ENCODE assay signal across 2 cellular contexts in genomic region chr1:113802367-113803007, GRCh38.
TF ChIP-seq lines count a peak whose summit lies in the region.

No MANE protein-coding gene starts in this region.

TF ChIP-seq in GM12878, 131 proteins besides CTCF, POLR2A, EP300 and RAD21:
- TF ChIP-seq FOS (IDR thresholded peaks at IDR 0.05; ENCODE audit: borderline replicate concordance, extremely low read depth, insufficient read length) (no peak), JUNB (IDR thresholded peaks at IDR 0.05) (peak; percentile 63)

TF ChIP-seq in SK-N-SH, 30 proteins besides CTCF, POLR2A, EP300 and RAD21:
- TF ChIP-seq USF1 (IDR thresholded peaks at IDR 0.05; ENCODE audit: borderline replicate concordance, low read depth): no peak
TF ChIP-seq in SK-N-SH: peak in this region for 0.
